ENCODE assay signal across 21 cellular contexts in genomic region chr19:29909545-29909944, GRCh38.
"Had no signal": no experiment of that assay in that cellular context is flagged by ENCODE, and none has a peak within 500 bp of the region (broad histone marks: within the 10 kb centered on the region; RNA-seq: fewer than 3 reads in every experiment).

No MANE protein-coding gene starts in this region.

- H3K36me3 ChIP-seq: adrenal gland, cardiac muscle cell, right atrium auricular region, suprapubic skin had no signal

- ATAC-seq: activated CD8-positive, alpha-beta memory T cell treated with anti-CD3 and anti-CD28 coated beads, Interleukin-2, amount 10 ng/mL, durations not matched to agents 7 days and 5 days; left ventricle myocardium superior; natural killer cell had no signal

- H3K27me3 Mint-ChIP-seq: activated CD8-positive, alpha-beta memory T cell treated with anti-CD3 and anti-CD28 coated beads, Interleukin-2, amount 10 ng/mL, durations not matched to agents 7 days and 5 days had no signal

- H3K27ac Mint-ChIP-seq: activated CD8-positive, alpha-beta memory T cell treated with anti-CD3 and anti-CD28 coated beads, Interleukin-2, amount 10 ng/mL, durations not matched to agents 7 days and 5 days; activated naive CD4-positive, alpha-beta T cell treated with anti-CD3 and anti-CD28 coated beads, Interleukin-2, amount 10 ng/mL, durations not matched to agents 7 days and 5 days; activated T-cell treated with anti-CD3 and anti-CD28 coated beads, Interleukin-2, amount 50 U/mL, for 24 hours; natural killer cell; progenitor cell of endocrine pancreas had no signal

- H3K27me3 ChIP-seq: adrenal gland, right atrium auricular region, suprapubic skin had no signal

- H3K4me1 Mint-ChIP-seq: activated CD8-positive, alpha-beta memory T cell treated with anti-CD3 and anti-CD28 coated beads, Interleukin-2, amount 10 ng/mL, durations not matched to agents 7 days and 5 days; activated naive CD4-positive, alpha-beta T cell treated with anti-CD3 and anti-CD28 coated beads, Interleukin-2, amount 10 ng/mL, durations not matched to agents 7 days and 5 days; natural killer cell had no signal

- H3K4me3 Mint-ChIP-seq: activated CD8-positive, alpha-beta memory T cell treated with anti-CD3 and anti-CD28 coated beads, Interleukin-2, amount 10 ng/mL, durations not matched to agents 7 days and 5 days; activated naive CD4-positive, alpha-beta T cell treated with anti-CD3 and anti-CD28 coated beads, Interleukin-2, amount 10 ng/mL, durations not matched to agents 7 days and 5 days; activated T-cell treated with anti-CD3 and anti-CD28 coated beads, Interleukin-2, amount 50 U/mL, for 24 hours; natural killer cell had no signal

- H3K9me3 Mint-ChIP-seq: activated naive CD4-positive, alpha-beta T cell treated with anti-CD3 and anti-CD28 coated beads, Interleukin-2, amount 10 ng/mL, durations not matched to agents 7 days and 5 days; activated T-cell treated with anti-CD3 and anti-CD28 coated beads, Interleukin-2, amount 50 U/mL, for 24 hours; natural killer cell had no signal

- H3K4me1 ChIP-seq: adrenal gland, right atrium auricular region had no signal

- H3K4me2 ChIP-seq: smooth muscle cell had no signal

- H3K9me3 ChIP-seq: adrenal gland, right atrium auricular region, suprapubic skin had no signal

- H3K4me3 ChIP-seq: adrenal gland, cardiac muscle cell, right atrium auricular region, smooth muscle cell, suprapubic skin had no signal

- H3K36me3 Mint-ChIP-seq: activated CD8-positive, alpha-beta memory T cell treated with anti-CD3 and anti-CD28 coated beads, Interleukin-2, amount 10 ng/mL, durations not matched to agents 7 days and 5 days; activated naive CD4-positive, alpha-beta T cell treated with anti-CD3 and anti-CD28 coated beads, Interleukin-2, amount 10 ng/mL, durations not matched to agents 7 days and 5 days; natural killer cell had no signal

- H3K27ac ChIP-seq: adrenal gland, cardiac muscle cell, right atrium auricular region, suprapubic skin had no signal

- DNase-seq: activated CD4-positive, alpha-beta T cell treated with anti-CD3 and anti-CD28 coated beads, Interleukin-2, amount 50 U/mL, for 48 hours; activated CD8-positive, alpha-beta memory T cell treated with anti-CD3 and anti-CD28 coated beads, Interleukin-2, amount 10 ng/mL, durations not matched to agents 7 days and 5 days; activated naive CD4-positive, alpha-beta T cell treated with anti-CD3 and anti-CD28 coated beads, Interleukin-2, amount 10 ng/mL, durations not matched to agents 7 days and 5 days; activated T-cell treated with anti-CD3 and anti-CD28 coated beads, Interleukin-2, amount 50 U/mL, for 24 hours; adrenal gland; erythroblast; glutamatergic neuron; hypothalamus; kidney glomerular epithelial cell; left ventricle myocardium superior; mesenchymal stem cell; natural killer cell; stimulated activated CD4-positive, alpha-beta T cell treated with anti-CD3 and anti-CD28 coated beads, Interleukin-4, amount 100 ng/mL, for 4 hours; stimulated activated CD8-positive, alpha-beta memory T cell treated with anti-CD3 and anti-CD28 coated beads, Interleukin-4, amount 100 ng/mL, for 48 hours; stimulated activated naive CD4-positive, alpha-beta T cell treated with Interleukin-2 at 50 U/mL for 16 hours; trophoblast cell had no signal
